ENCODE assay signal across 8 cellular contexts in the genomic region with DNA sequence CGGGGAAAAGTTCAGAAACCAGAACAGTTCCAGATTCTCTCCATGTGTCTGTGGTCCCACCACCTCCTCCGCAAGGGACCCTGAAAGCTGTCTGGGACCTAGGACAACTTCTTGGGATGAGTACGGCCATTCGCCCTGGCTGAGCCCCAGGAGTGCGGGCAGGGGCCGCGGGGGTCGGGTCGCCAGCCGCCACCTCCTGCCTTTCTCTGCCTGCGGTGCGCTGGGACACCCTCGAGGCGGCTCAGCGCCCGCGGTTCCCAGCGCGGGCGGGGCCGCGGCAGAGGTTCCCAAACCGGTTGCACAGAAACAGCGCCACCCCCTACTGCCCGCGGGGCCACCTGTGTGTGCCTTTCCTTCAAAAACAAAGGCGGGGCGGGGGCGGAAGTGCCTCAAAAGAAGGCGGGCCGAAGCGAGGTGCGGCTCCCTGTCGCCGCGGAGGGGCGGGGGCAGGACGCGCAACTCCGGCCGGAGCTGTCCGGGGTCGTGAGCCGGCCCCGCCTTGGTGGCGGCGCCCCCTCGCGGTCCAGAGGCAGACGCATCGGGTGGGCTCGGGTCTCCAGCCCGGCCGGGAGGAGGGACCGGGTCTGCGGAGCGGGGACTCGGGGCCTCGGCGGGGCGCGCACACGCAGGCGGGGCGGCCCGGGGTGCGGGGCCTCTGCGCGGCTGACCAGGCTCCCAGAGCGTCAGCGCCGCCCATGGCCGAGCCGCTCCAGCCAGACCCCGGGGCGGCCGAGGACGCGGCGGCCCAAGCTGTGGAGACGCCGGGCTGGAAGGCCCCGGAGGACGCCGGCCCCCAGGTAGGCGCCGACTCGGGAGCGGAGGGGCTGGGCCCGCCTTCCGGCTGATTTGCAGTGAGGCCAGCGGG. TPM values are rescaled to one million over a fixed set of nuclear protein-coding genes. Genes with fewer than 3 reads are reported as not detected.
A peak's percentile ranks its signal among the peaks of the same experiment; 100 is the strongest.
DNase-seq lines count a peak whose midpoint lies in the region; ATAC-seq and TF ChIP-seq lines count a peak whose summit lies in the region.

Gene HEBP2, plus strand, starts transcription at position 423 of the 865 bp plus-strand sequence. Its CDS starts 273 bp downstream, at position 696.

- DNase-seq in ACHN, result peak; percentile 87
- DNase-seq in NCI-H2227 treated with DMSO at 0.1 percent for 48 hours (lab: John Stamatoyannopoulos, UW), result peak; percentile 1
- DNase-seq in WTC11 (ENCODE audit: low spot score), result peak; percentile 98
- DNase-seq in cardiac fibroblast (ENCODE audit: low read depth in 2 of 2), result peak; percentile 82 to 84
- DNase-seq in immature natural killer cell, result peak; percentile 69 to 80 (median 80)
- peak; percentile 99 for DNase-seq in spleen

- peaks cover 17% of the 10 kb centered on the region for H3K4me1 Mint-ChIP-seq in WTC11
- peaks cover 13 to 23% of the 10 kb centered on the region in 2 donors for H3K4me1 Mint-ChIP-seq in immature natural killer cell

- CTCF ChIA-PET in WTC11 (lab: Charles Lee), result interaction anchor here (0.9 to 3.8 kb wide), 24 partner anchors 12 to 370 kb away, joined by 3 to 33 read pairs (median 4); partner anchors contain the start of gene CCDC28A

- no peaks in the 10 kb centered on the region for H3K27me3 ChIP-seq in spleen (replicated peaks in 1 of 7)

- H3K9me3 Mint-ChIP-seq in WTC11 (no peaks in the 10 kb centered on the region), immature natural killer cell (no peaks in the 10 kb centered on the region)

- peaks cover 6% of the 10 kb centered on the region for H3K27me3 Mint-ChIP-seq in WTC11 (ENCODE audit: low read depth)
- peaks cover 0 to 3% (median 3%) of the 10 kb centered on the region in 3 donors for H3K27me3 Mint-ChIP-seq in immature natural killer cell (ENCODE audit: low read depth in 3 of 3)

- WGBS in spleen, 5 donors, result 0 to 1% (median 0%) methylated on average over 31 to 92 of the region's 92 CpGs

- POLR2A ChIA-PET in WTC11 (lab: Charles Lee), result interaction anchor here (0.5 to 1.5 kb wide), 5 partner anchors 74 to 435 kb away, joined by 3 to 4 read pairs (median 3); partner anchors contain the start of genes ARFGEF3 and PERP

- intact Hi-C loops in spleen (cut with DNase I; ENCODE audit: low total_unique reads), result no loop called here

- H3K4me3 ChIP-seq in cardiac fibroblast (replicated peaks in 1 of 2; ENCODE audit: low read depth in 2 of 2, low read length in 2 of 2) (peak within 1 kb of the TSS; percentile 59 to 78), spleen (peak within 1 kb of the TSS; percentile 54 to 91 (median 75))

- H3K4me3 Mint-ChIP-seq in WTC11, result peak within 1 kb of the TSS; percentile 85
- peak within 1 kb of the TSS; percentile 82 to 88 (median 85) for H3K4me3 Mint-ChIP-seq in immature natural killer cell

- peak; percentile 60 for TF ChIP-seq CTCF in WTC11 (IDR thresholded peaks at IDR 0.05)
- TF ChIP-seq CTCF in cardiac fibroblast (IDR thresholded peaks at IDR 0.05; ENCODE audit: low read depth, low read length), result peak; percentile 25
- TF ChIP-seq CTCF in spleen (IDR thresholded peaks at IDR 0.05 in 8 of 11, conservative IDR thresholded peaks at IDR 0.05 in 3 of 11), result peak; percentile 6 to 77 (median 71)

- peak in 2 of 3 donors; percentile 2 to 53 for TF ChIP-seq POLR2A in spleen (IDR thresholded peaks at IDR 0.05)

- no peaks in the 10 kb centered on the region for H3K9me3 ChIP-seq in spleen

- peak within 1 kb of the TSS; percentile 32; the same call in 1 of the 2 replicates for H3K27ac Mint-ChIP-seq in WTC11
- peak within 1 kb of the TSS; percentile 59 to 87 (median 82) for H3K27ac Mint-ChIP-seq in immature natural killer cell

- peaks cover 5 to 37% (median 28%) of the 10 kb centered on the region in 6 donors for H3K36me3 ChIP-seq in spleen

- in situ Hi-C loops in ACHN (cut with HindIII; ENCODE audit: low pct_ligation_motif_present, low pct_unique_long_range_greater_than_20kb, low sequenced_read_pairs), result no loop called here

- H3K4me1 ChIP-seq in spleen, result peaks cover 0 to 44% (median 19%) of the 10 kb centered on the region in 6 donors

- H3K36me3 Mint-ChIP-seq in WTC11, result peaks cover 22% of the 10 kb centered on the region
- H3K36me3 Mint-ChIP-seq in immature natural killer cell, result peaks cover 0 to 15% (median 8%) of the 10 kb centered on the region in 3 donors

- H3K27ac ChIP-seq in spleen, result peak within 1 kb of the TSS; percentile 89 to 98 (median 92)

- peak; percentile 82 for ATAC-seq in GM18907 (IDR thresholded peaks at IDR 0.05; ENCODE audit: unreplicated experiment)
- peak; percentile 80 for ATAC-seq in HG03159 (IDR thresholded peaks at IDR 0.05; ENCODE audit: unreplicated experiment)
- ATAC-seq in WTC11, result peak; percentile 93

TF ChIP-seq in WTC11, 78 proteins besides CTCF, POLR2A, EP300 and RAD21 (continues in another document):
- TF ChIP-seq NR3C1 (CRISPR knock-in tag; conservative IDR thresholded peaks at IDR 0.05; ENCODE audit: low read depth), result no peak
- TF ChIP-seq, protein P1, sequence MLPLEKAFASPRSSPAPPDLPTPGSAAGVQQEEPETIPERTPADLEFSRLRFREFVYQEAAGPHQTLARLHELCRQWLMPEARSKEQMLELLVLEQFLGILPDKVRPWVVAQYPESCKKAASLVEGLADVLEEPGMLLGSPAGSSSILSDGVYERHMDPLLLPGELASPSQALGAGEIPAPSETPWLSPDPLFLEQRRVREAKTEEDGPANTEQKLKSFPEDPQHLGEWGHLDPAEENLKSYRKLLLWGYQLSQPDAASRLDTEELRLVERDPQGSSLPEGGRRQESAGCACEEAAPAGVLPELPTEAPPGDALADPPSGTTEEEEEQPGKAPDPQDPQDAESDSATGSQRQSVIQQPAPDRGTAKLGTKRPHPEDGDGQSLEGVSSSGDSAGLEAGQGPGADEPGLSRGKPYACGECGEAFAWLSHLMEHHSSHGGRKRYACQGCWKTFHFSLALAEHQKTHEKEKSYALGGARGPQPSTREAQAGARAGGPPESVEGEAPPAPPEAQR (CRISPR knock-in tag; IDR thresholded peaks at IDR 0.05), result no peak
- no peak for TF ChIP-seq NFE2L1 (CRISPR knock-in tag; IDR thresholded peaks at IDR 0.05)
- TF ChIP-seq, protein P2, sequence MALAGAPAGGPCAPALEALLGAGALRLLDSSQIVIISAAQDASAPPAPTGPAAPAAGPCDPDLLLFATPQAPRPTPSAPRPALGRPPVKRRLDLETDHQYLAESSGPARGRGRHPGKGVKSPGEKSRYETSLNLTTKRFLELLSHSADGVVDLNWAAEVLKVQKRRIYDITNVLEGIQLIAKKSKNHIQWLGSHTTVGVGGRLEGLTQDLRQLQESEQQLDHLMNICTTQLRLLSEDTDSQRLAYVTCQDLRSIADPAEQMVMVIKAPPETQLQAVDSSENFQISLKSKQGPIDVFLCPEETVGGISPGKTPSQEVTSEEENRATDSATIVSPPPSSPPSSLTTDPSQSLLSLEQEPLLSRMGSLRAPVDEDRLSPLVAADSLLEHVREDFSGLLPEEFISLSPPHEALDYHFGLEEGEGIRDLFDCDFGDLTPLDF (CRISPR knock-in tag; IDR thresholded peaks at IDR 0.05), result no peak
- TF ChIP-seq, protein P3, sequence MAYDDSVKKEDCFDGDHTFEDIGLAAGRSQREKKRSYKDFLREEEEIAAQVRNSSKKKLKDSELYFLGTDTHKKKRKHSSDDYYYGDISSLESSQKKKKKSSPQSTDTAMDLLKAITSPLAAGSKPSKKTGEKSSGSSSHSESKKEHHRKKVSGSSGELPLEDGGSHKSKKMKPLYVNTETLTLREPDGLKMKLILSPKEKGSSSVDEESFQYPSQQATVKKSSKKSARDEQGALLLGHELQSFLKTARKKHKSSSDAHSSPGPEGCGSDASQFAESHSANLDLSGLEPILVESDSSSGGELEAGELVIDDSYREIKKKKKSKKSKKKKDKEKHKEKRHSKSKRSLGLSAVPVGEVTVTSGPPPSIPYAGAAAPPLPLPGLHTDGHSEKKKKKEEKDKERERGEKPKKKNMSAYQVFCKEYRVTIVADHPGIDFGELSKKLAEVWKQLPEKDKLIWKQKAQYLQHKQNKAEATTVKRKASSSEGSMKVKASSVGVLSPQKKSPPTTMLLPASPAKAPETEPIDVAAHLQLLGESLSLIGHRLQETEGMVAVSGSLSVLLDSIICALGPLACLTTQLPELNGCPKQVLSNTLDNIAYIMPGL (CRISPR knock-in tag; IDR thresholded peaks at IDR 0.05), result peak; percentile 98
- TF ChIP-seq, protein P4, sequence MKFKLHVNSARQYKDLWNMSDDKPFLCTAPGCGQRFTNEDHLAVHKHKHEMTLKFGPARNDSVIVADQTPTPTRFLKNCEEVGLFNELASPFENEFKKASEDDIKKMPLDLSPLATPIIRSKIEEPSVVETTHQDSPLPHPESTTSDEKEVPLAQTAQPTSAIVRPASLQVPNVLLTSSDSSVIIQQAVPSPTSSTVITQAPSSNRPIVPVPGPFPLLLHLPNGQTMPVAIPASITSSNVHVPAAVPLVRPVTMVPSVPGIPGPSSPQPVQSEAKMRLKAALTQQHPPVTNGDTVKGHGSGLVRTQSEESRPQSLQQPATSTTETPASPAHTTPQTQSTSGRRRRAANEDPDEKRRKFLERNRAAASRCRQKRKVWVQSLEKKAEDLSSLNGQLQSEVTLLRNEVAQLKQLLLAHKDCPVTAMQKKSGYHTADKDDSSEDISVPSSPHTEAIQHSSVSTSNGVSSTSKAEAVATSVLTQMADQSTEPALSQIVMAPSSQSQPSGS (CRISPR knock-in tag; IDR thresholded peaks at IDR 0.05; ENCODE audit: borderline replicate concordance, low read depth), result no peak
- no peak for TF ChIP-seq GTF2I (CRISPR knock-in tag; conservative IDR thresholded peaks at IDR 0.05)
- no peak for TF ChIP-seq IRF1 (CRISPR knock-in tag; IDR thresholded peaks at IDR 0.05)
- TF ChIP-seq ZNF416 (CRISPR knock-in tag; IDR thresholded peaks at IDR 0.05), result peak; percentile 46; the same call in 1 of the 2 replicates
- TF ChIP-seq, protein P5, sequence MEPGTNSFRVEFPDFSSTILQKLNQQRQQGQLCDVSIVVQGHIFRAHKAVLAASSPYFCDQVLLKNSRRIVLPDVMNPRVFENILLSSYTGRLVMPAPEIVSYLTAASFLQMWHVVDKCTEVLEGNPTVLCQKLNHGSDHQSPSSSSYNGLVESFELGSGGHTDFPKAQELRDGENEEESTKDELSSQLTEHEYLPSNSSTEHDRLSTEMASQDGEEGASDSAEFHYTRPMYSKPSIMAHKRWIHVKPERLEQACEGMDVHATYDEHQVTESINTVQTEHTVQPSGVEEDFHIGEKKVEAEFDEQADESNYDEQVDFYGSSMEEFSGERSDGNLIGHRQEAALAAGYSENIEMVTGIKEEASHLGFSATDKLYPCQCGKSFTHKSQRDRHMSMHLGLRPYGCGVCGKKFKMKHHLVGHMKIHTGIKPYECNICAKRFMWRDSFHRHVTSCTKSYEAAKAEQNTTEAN (CRISPR knock-in tag; IDR thresholded peaks at IDR 0.05), result 0 out of 2 replicates have a peak, but pooled peaks have one; percentile 37

RNA-seq across cellular contexts. Expression of gene HEBP2, which starts in this region (rescaled TPM):
- total RNA-seq in WTC11 (2021) (31.9 to 40.9 TPM (median 36.1 TPM) in 3 replicates), spleen (10 to 100 TPM; 12.3 to 37.0 (median 28.2) TPM)
- polyA plus RNA-seq in immature natural killer cell (10 to 100 TPM; 22.0 to 34.5 (median 26.7) TPM), spleen (10 to 100 TPM in 1 of 3 donors, 1 to 10 TPM in 2; 5.7 to 13.6 (median 9.5) TPM)

Comparison
In these comparisons a context has a peak if more than half of its experiments do, and no peak if none do; other contexts are left out.
1. Peak in every context shown above with its lines: DNase-seq, ATAC-seq, H3K4me3 ChIP-seq and H3K27ac ChIP-seq.
2. DNase-seq: peak in every context shown above with its lines; median percentile 99 in spleen; 98 in WTC11; 87 in ACHN; 83 in cardiac fibroblast; 80 in immature natural killer cell; 1 in NCI-H2227 treated with DMSO at 0.1 percent for 48 hours.